17 cellular contexts compared by ENCODE assay signal in the genomic region with DNA sequence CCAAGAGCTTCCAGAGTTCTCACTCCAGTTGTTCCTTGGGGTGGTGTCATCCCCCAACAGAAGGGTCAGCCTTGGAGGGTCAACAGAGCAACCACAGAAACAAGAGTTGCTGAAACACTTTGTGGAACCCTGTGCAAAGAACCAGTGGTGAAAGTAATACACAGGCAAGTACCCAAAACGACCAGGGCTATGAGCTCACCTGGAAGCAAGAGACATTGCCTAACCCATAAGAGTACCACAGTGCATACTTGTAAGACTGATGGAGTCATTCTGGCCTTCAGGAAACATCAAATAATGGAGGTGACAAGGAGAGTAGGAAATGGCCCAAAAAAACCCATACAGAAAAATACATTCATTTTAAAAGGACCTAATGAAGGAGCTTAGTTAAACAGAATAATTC.
A peak's percentile ranks its signal among the peaks of the same experiment; 100 is the strongest.
DNase-seq lines count a peak whose midpoint lies in the region; ATAC-seq and TF ChIP-seq lines count a peak whose summit lies in the region.
"Had no signal": no experiment of that assay in that cellular context is flagged by ENCODE, and none has a peak within 500 bp of the region (broad histone marks: within the 10 kb centered on the region; RNA-seq: fewer than 3 reads in every experiment).

No MANE protein-coding gene starts in this region.

- peaks cover 43% of the 10 kb centered on the region for H3K4me1 ChIP-seq in left ventricle myocardium inferior
- peaks cover 32% of the 10 kb centered on the region for H3K4me1 ChIP-seq in colonic mucosa
- H3K4me1 ChIP-seq in mucosa of stomach (ENCODE audit: control insufficient read depth, insufficient read depth, low read length) = peaks cover 68% of the 10 kb centered on the region
- no peaks in the 10 kb centered on the region for H3K4me1 ChIP-seq in upper lobe of right lung
- H3K4me1 ChIP-seq in tibial artery = peaks cover 0 to 21% (median 10%) of the 10 kb centered on the region in 4 donors
- no peaks in the 10 kb centered on the region for H3K4me1 ChIP-seq in effector memory CD4-positive, alpha-beta T cell (ENCODE audit: control insufficient read depth, insufficient read depth, low read length, poor library complexity, severe bottlenecking)

- H3K27me3 ChIP-seq in left ventricle myocardium inferior (ENCODE audit: low read depth) (no peaks in the 10 kb centered on the region), colonic mucosa (no peaks in the 10 kb centered on the region), mucosa of stomach (ENCODE audit: control insufficient read depth, insufficient read depth, low read length) (no peaks in the 10 kb centered on the region), upper lobe of right lung (no peaks in the 10 kb centered on the region), tibial artery (no peaks in the 10 kb centered on the region)
- H3K27me3 ChIP-seq in effector memory CD4-positive, alpha-beta T cell (replicated peaks; ENCODE audit: control insufficient read depth, insufficient read depth, low read length, poor library complexity, severe bottlenecking) = no peaks in the 10 kb centered on the region

- no peaks in the 10 kb centered on the region for H3K9me3 ChIP-seq in left ventricle myocardium inferior (replicated peaks)
- no peaks in the 10 kb centered on the region for H3K9me3 ChIP-seq in colonic mucosa
- H3K9me3 ChIP-seq in mucosa of stomach (ENCODE audit: control insufficient read depth, low read length) = no peaks in the 10 kb centered on the region
- H3K9me3 ChIP-seq in upper lobe of right lung = no peaks in the 10 kb centered on the region
- H3K9me3 ChIP-seq in tibial artery = no peaks in the 10 kb centered on the region
- H3K9me3 ChIP-seq in effector memory CD4-positive, alpha-beta T cell (ENCODE audit: control insufficient read depth, low read length) = no peaks in the 10 kb centered on the region

- H3K27ac ChIP-seq in left ventricle myocardium inferior (replicated peaks) = peak overlapping the region; percentile 52
- peak overlapping the region; percentile 80 for H3K27ac ChIP-seq in colonic mucosa
- no peak overlapping the region for H3K27ac ChIP-seq in upper lobe of right lung
- H3K27ac ChIP-seq in tibial artery = peak overlapping the region in 1 of 2 donors; percentile 0
- no peak overlapping the region for H3K27ac ChIP-seq in effector memory CD4-positive, alpha-beta T cell (ENCODE audit: insufficient read depth, low read length, poor library complexity, severe bottlenecking)

- H3K36me3 ChIP-seq in left ventricle myocardium inferior (no peaks in the 10 kb centered on the region), colonic mucosa (no peaks in the 10 kb centered on the region), mucosa of stomach (ENCODE audit: control insufficient read depth, insufficient read depth, low read length) (no peaks in the 10 kb centered on the region), upper lobe of right lung (no peaks in the 10 kb centered on the region), tibial artery (no peaks in the 10 kb centered on the region)
- no peaks in the 10 kb centered on the region for H3K36me3 ChIP-seq in effector memory CD4-positive, alpha-beta T cell (ENCODE audit: control insufficient read depth, insufficient read depth, low read length)

- TF ChIP-seq CTCF in left ventricle myocardium inferior (IDR thresholded peaks at IDR 0.05; ENCODE audit: borderline replicate concordance) = no peak
- no peak for TF ChIP-seq CTCF in colonic mucosa (IDR thresholded peaks at IDR 0.05)
- TF ChIP-seq CTCF in upper lobe of right lung (IDR thresholded peaks at IDR 0.05) = no peak
- no peak for TF ChIP-seq CTCF in tibial artery (IDR thresholded peaks at IDR 0.05)

- ATAC-seq in upper lobe of right lung = peak; percentile 62
- ATAC-seq: activated CD8-positive, alpha-beta memory T cell treated with anti-CD3 and anti-CD28 coated beads, Interleukin-2, amount 10 ng/mL, durations not matched to agents 7 days and 5 days; CD8-positive, alpha-beta T cell; stimulated activated memory B cell treated with anti-CD40 and anti-IgM and Interleukin-4, amounts not matched to agents 10 μg/mL and 1 μg/mL and 100 μg/mL, for 72 hours had no signal

- DNase-seq in left ventricle myocardium inferior (no peak), cardiac septum (ENCODE audit: low spot score) (no peak), colonic mucosa (no peak), upper lobe of right lung (no peak), GM19240 (ENCODE audit: insufficient read length, low spot score) (no peak), tibial artery (no peak)
- no peak for DNase-seq in effector memory CD4-positive, alpha-beta T cell
- DNase-seq: activated CD8-positive, alpha-beta memory T cell treated with anti-CD3 and anti-CD28 coated beads, Interleukin-2, amount 10 ng/mL, durations not matched to agents 7 days and 5 days; activated gamma-delta T cell; amniotic stem cell; CD8-positive, alpha-beta T cell; Kasumi-1; naive B cell; SIG-M5; stimulated activated CD4-positive, alpha-beta T cell treated with anti-CD3 and anti-CD28 coated beads, Interleukin-12 subunit alpha, Interleukin-12 subunit beta, amount 100 ng/mL, for 4 hours had no signal

- H3K9ac ChIP-seq in colonic mucosa (ENCODE audit: low read depth in 2 of 2, low read length in 2 of 2) (peak overlapping the region in 1 of 2 donors; percentile 72), mucosa of stomach (ENCODE audit: low read length) (peak overlapping the region; percentile 23)

- intact Hi-C loops in left ventricle myocardium inferior (cut with micrococcal nuclease) = no loop called here
- intact Hi-C loops in cardiac septum (cut with DNase I) = no loop called here
- intact Hi-C loops in colonic mucosa (cut with DNase I) = no loop called here
- intact Hi-C loops in upper lobe of right lung (cut with DNase I) = no loop called here
- intact Hi-C loops in tibial artery (cut with DNase I; ENCODE audit: low total_unique reads) = no loop called here

- H3K4me3 ChIP-seq in left ventricle myocardium inferior (no peak overlapping the region), colonic mucosa (no peak overlapping the region), mucosa of stomach (ENCODE audit: low read length) (no peak overlapping the region), upper lobe of right lung (no peak overlapping the region), tibial artery (no peak overlapping the region)
- no peak overlapping the region for H3K4me3 ChIP-seq in effector memory CD4-positive, alpha-beta T cell (ENCODE audit: insufficient read depth, low read depth, low read length, poor library complexity, severe bottlenecking)

Comparison
In these comparisons a context has a peak if more than half of its experiments do, and no peak if none do; other contexts are left out.
1. H3K27ac ChIP-seq: peak in left ventricle myocardium inferior (single experiment) and colonic mucosa (single experiment); none in upper lobe of right lung (single experiment) and effector memory CD4-positive, alpha-beta T cell (single experiment).